Comparison of ENCODE assay signal across 17 cellular contexts in the genomic region with DNA sequence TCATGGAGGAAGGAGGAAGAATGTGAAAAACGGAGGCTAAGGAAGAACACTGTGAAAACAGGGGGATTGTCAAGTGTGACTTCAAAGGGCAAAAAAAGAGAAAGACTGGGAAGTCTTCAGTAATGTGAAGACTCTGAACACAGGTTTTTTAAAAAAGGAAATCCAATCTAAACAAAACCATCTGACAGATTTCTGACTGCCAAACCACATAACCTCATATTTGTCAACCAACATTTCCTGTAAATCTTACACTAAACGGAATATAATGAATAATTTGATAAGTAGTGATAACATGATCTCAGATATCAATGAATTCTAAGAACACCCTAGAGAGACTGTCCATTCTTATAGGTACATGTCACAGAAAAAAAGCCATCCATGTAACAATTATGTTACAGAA.
"Had no signal": no experiment of that assay in that cellular context is flagged by ENCODE, and none has a peak within 500 bp of the region (broad histone marks: within the 10 kb centered on the region; RNA-seq: fewer than 3 reads in every experiment).

No MANE protein-coding gene starts in this region.

- H3K27ac ChIP-seq: breast epithelium, esophagus squamous epithelium, hepatocyte, thyroid gland, WERI-Rb-1 had no signal

- H2AFZ ChIP-seq: hepatocyte had no signal

- H3K27me3 ChIP-seq: breast epithelium, esophagus squamous epithelium, hepatocyte, thyroid gland had no signal

- H3K4me3 ChIP-seq: breast epithelium, esophagus squamous epithelium, hepatocyte, thyroid gland had no signal

- H3K9me3 ChIP-seq: breast epithelium, esophagus squamous epithelium, thyroid gland had no signal

- DNase-seq: activated CD4-positive, alpha-beta T cell treated with anti-CD3 and anti-CD28 coated beads for 36 hours; activated CD8-positive, alpha-beta T cell treated with anti-CD3 and anti-CD28 coated beads for 36 hours; activated effector memory CD4-positive, alpha-beta T cell treated with anti-CD3 and anti-CD28 coated beads, Interleukin-2, amount 50 U/mL, for 16 hours; activated T-cell treated with anti-CD3 and anti-CD28 coated beads, Interleukin-2, amount 50 U/mL, for 4 hours; amygdala; esophagus squamous epithelium; mesenchymal stem cell; naive thymus-derived CD8-positive, alpha-beta T cell; retina; stimulated activated CD4-positive, alpha-beta T cell treated with anti-CD3 and anti-CD28 coated beads, Interleukin-2, amount 100 ng/mL, for 48 hours; thyroid gland; WERI-Rb-1 had no signal

- H3K4me1 ChIP-seq: breast epithelium, esophagus squamous epithelium, thyroid gland had no signal

- H3K79me2 ChIP-seq: hepatocyte had no signal

- H3K36me3 ChIP-seq: breast epithelium, esophagus squamous epithelium, thyroid gland, WERI-Rb-1 had no signal

- FAIRE-seq: colon, endometrium, keratinocyte had no signal

- H3K4me2 ChIP-seq: hepatocyte had no signal
